In the genomic region with DNA sequence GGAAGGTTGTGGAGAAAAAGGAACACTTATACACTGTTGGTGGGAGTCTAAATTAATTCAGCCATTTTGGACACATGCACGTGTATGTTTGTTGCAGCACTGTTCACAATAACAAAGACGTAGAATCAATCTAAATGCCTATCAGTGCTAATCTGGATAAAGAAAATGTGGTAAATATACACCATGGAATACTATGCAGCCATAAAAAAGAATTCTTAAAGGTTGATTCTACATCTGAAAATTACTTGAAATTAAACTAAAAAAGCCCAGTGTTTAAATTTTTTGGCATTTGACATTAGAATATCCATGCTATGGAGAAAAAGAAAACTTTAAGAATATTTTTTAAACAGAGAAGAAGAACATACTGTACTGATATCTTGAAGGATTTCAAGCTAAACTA, we compare ENCODE assay signal across 1 cellular context.
TF ChIP-seq lines count a peak whose summit lies in the region.

No MANE protein-coding gene starts in this region.

TF ChIP-seq in HepG2, 621 proteins besides CTCF, POLR2A, EP300 and RAD21 (continued from another document):
- no peak for TF ChIP-seq SOX5 (CRISPR knock-in tag; IDR thresholded peaks at IDR 0.05; ENCODE audit: borderline replicate concordance)
- no peak for TF ChIP-seq ETV5 (CRISPR knock-in tag; IDR thresholded peaks at IDR 0.05; ENCODE audit: borderline replicate concordance)
